In genomic region chr2:69918391-69918790, GRCh38 we compare ENCODE assay signal across 11 cellular contexts. TPM values are rescaled to one million over a fixed set of nuclear protein-coding genes. Genes with fewer than 3 reads are reported as not detected.
DNase-seq lines count a peak whose midpoint lies in the region; ATAC-seq, FAIRE-seq and TF ChIP-seq lines count a peak whose summit lies in the region.
"Had no signal": no experiment of that assay in that cellular context is flagged by ENCODE, and none has a peak within 500 bp of the region (broad histone marks: within the 10 kb centered on the region; RNA-seq: fewer than 3 reads in every experiment).

No MANE protein-coding gene starts in this region.

- no peaks in the 10 kb centered on the region for H3K9me3 Mint-ChIP-seq in chondrocyte (ENCODE audit: low read depth)
- H3K9me3 Mint-ChIP-seq: CD8-positive, alpha-beta memory T cell had no signal

- DNase-seq in GM12891 (ENCODE audit: insufficient read length, low spot score) (no peak), chondrocyte (ENCODE audit: low spot score) (no peak), gastrocnemius medialis (no peak), epidermal melanocyte (ENCODE audit: insufficient read length, low spot score) (no peak)
- DNase-seq in stimulated activated CD4-positive, alpha-beta T cell treated with anti-CD3 and anti-CD28 coated beads, Interleukin-15, amount 100 ng/mL, for 24 hours: no peak
- no peak for DNase-seq in stimulated activated CD4-positive, alpha-beta T cell treated with anti-CD3 and anti-CD28 coated beads, Interleukin-2, amount 100 ng/mL, for 24 hours
- DNase-seq: activated CD4-positive, alpha-beta T cell treated with anti-CD3 and anti-CD28 coated beads, Interleukin-2, amount 50 U/mL, for 48 hours; CD8-positive, alpha-beta memory T cell had no signal

- peaks cover 4% of the 10 kb centered on the region; the same call in 1 of the 2 replicates for H3K79me2 ChIP-seq in OCI-LY1 (ENCODE audit: insufficient read depth, low read length)

- intact Hi-C loops in gastrocnemius medialis (cut with DNase I; ENCODE audit: low total_unique reads): loop anchor here (10.0 kb wide), 1 partner anchor 174 kb away; the partner anchor contains the start of gene ANXA4

- peak overlapping the region; percentile 3; the same call in 1 of the 2 replicates for H3K4me2 ChIP-seq in OCI-LY1 (ENCODE audit: low read length)

- H3K27me3 ChIP-seq in OCI-LY1 (ENCODE audit: insufficient read depth, low read length) (no peaks in the 10 kb centered on the region), gastrocnemius medialis (no peaks in the 10 kb centered on the region)

- peak overlapping the region; percentile 92 for H3K27ac Mint-ChIP-seq in chondrocyte (ENCODE audit: unreplicated experiment)

- TF ChIP-seq CTCF in OCI-LY1 (IDR thresholded peaks at IDR 0.05; ENCODE audit: low read length): no peak
- no peak for TF ChIP-seq CTCF in chondrocyte (IDR thresholded peaks at IDR 0.05)
- TF ChIP-seq CTCF in gastrocnemius medialis (IDR thresholded peaks at IDR 0.05 in 4 of 5, conservative IDR thresholded peaks at IDR 0.05 in 1 of 5): no peak

- H3K4me1 Mint-ChIP-seq in chondrocyte (ENCODE audit: low read depth): peaks cover 28% of the 10 kb centered on the region

- H3K4me1 ChIP-seq in OCI-LY1 (ENCODE audit: insufficient read depth, low read length, severe bottlenecking) (peaks cover 43% of the 10 kb centered on the region), gastrocnemius medialis (peaks cover 30 to 35% of the 10 kb centered on the region in 2 donors)

- H3K9me2 ChIP-seq in OCI-LY1 (ENCODE audit: low read depth, low read length): no peaks in the 10 kb centered on the region

- no peak for FAIRE-seq in GM12891 (lab: Jason Lieb, UNC)

- H3K9me3 ChIP-seq in OCI-LY1 (ENCODE audit: low read length): no peaks in the 10 kb centered on the region
- no peaks in the 10 kb centered on the region for H3K9me3 ChIP-seq in gastrocnemius medialis

- no peaks in the 10 kb centered on the region for H3F3A ChIP-seq in OCI-LY1 (ENCODE audit: insufficient read depth, low read length)

- no peak overlapping the region for H3K4me3 Mint-ChIP-seq in chondrocyte (ENCODE audit: unreplicated experiment)

- no peak overlapping the region for H3K4me3 ChIP-seq in OCI-LY1 (ENCODE audit: low read depth, low read length, poor library complexity, severe bottlenecking)
- peak overlapping the region in 1 of 4 donors; percentile 2 for H3K4me3 ChIP-seq in gastrocnemius medialis

- no peak overlapping the region; the same call in 1 of the 2 replicates for H3K9ac ChIP-seq in OCI-LY1 (ENCODE audit: low read length)

- ATAC-seq in gastrocnemius medialis (no peak), HG03460 (IDR thresholded peaks at IDR 0.05; ENCODE audit: unreplicated experiment) (no peak)

- H3K27ac ChIP-seq in OCI-LY1 (ENCODE audit: low read depth, low read length, poor library complexity, severe bottlenecking): no peak overlapping the region
- H3K27ac ChIP-seq in gastrocnemius medialis: peak overlapping the region; percentile 96 to 98 (median 96)

- H3K36me3 ChIP-seq in OCI-LY1 (ENCODE audit: insufficient read depth, low read length): peaks cover 50% of the 10 kb centered on the region
- H3K36me3 ChIP-seq in gastrocnemius medialis: peaks cover 0 to 27% of the 10 kb centered on the region in 2 donors

- in situ Hi-C loops in gastrocnemius medialis (cut with MboI; ENCODE audit: low sequenced_read_pairs in 4 of 4): loop anchor here (5.0 to 25.0 kb wide), 5 partner anchors 144 to 386 kb away; partner anchors contain the start of genes SNRPG (in 2 of the 4) and FAM136A (in 1 of the 4)

- peaks cover 13% of the 10 kb centered on the region for H3K36me3 Mint-ChIP-seq in chondrocyte (ENCODE audit: low read depth)

- no peaks in the 10 kb centered on the region for H4K20me1 ChIP-seq in OCI-LY1 (ENCODE audit: insufficient read depth, low read length)

- no peaks in the 10 kb centered on the region for H3K27me3 Mint-ChIP-seq in chondrocyte (ENCODE audit: low read depth)
- H3K27me3 Mint-ChIP-seq: CD8-positive, alpha-beta memory T cell had no signal

- TF ChIP-seq POLR2A in GM12891 (IDR thresholded peaks at IDR 0.05; ENCODE audit: low read depth, low read length) (no peak), gastrocnemius medialis (IDR thresholded peaks at IDR 0.05) (no peak)

- H2AFZ ChIP-seq in OCI-LY1 (ENCODE audit: low read length): no peak overlapping the region

TF ChIP-seq in GM12891, 5 proteins besides CTCF, POLR2A, EP300 and RAD21:
- no peak for TF ChIP-seq POLR2AphosphoS5 (IDR thresholded peaks at IDR 0.05; ENCODE audit: low read depth, low read length)
- 0 out of 2 replicates have a peak, but pooled peaks have one; percentile 24 for TF ChIP-seq SPI1 (IDR thresholded peaks at IDR 0.05; ENCODE audit: low read depth, low read length)

RNA-seq across cellular contexts. Expression of gene MXD1, which starts 3.5 kb away (rescaled TPM):
- polyA plus RNA-seq in GM12891 (2012; ENCODE audit: low read depth, missing spikeins): 4.5 TPM
- 12.1 to 19.9 TPM (median 16.9 TPM) in 3 replicates for total RNA-seq in chondrocyte
- total RNA-seq in gastrocnemius medialis: 1 to 10 TPM; 6.1 to 8.6 (median 6.9) TPM

RNA-seq across cellular contexts. Expression of gene SNRNP27, which starts 24.6 kb away (rescaled TPM):
- polyA plus RNA-seq in GM12891 (2012; ENCODE audit: low read depth, missing spikeins): 29.7 TPM
- total RNA-seq in chondrocyte: 45.0 to 50.7 TPM (median 48.6 TPM) in 3 replicates
- total RNA-seq in gastrocnemius medialis: 100 to 1,000 TPM; 109 to 161 (median 130) TPM

RNA-seq across cellular contexts. Expression of gene ASPRV1, which starts 43.0 kb away (rescaled TPM):
- 0.46 TPM for polyA plus RNA-seq in GM12891 (2012; ENCODE audit: low read depth, missing spikeins)
- total RNA-seq in chondrocyte (0.21 to 1.2 TPM (median 0.35 TPM) in 3 replicates), gastrocnemius medialis (1 to 10 TPM in 1 of 4 donors, under 1 TPM in 3; 0.39 to 3.1 (median 0.61) TPM)
- total RNA-seq: NCI-H460 had no signal
